ENCODE assay signal across 13 cellular contexts in genomic region chr3:127011270-127011992, GRCh38. TPM values are rescaled to one million over a fixed set of nuclear protein-coding genes. Genes with fewer than 3 reads are reported as not detected.
DNase-seq lines count a peak whose midpoint lies in the region; ATAC-seq and TF ChIP-seq lines count a peak whose summit lies in the region.
"Had no signal": no experiment of that assay in that cellular context is flagged by ENCODE, and none has a peak within 500 bp of the region (broad histone marks: within the 10 kb centered on the region; RNA-seq: fewer than 3 reads in every experiment).

No MANE protein-coding gene starts in this region.

- no peak for TF ChIP-seq POLR2A in adrenal gland (IDR thresholded peaks at IDR 0.05)

- H2AFZ ChIP-seq in GM23248: no peak overlapping the region

- H3F3A ChIP-seq in GM23248 (ENCODE audit: insufficient read depth): no peaks in the 10 kb centered on the region

- H3K79me2 ChIP-seq in GM23248 (ENCODE audit: insufficient read depth): peaks cover 6% of the 10 kb centered on the region

- DNase-seq in AG04450 (ENCODE audit: low read depth, low spot score) (no peak), GM23248 (peak; percentile 62), cardiac fibroblast (ENCODE audit: low read depth in 2 of 2) (peak; percentile 84 to 85), right atrium auricular region (ENCODE audit: low spot score) (peak; percentile 64), adrenal gland (no peak), upper lobe of right lung (no peak), NCI-H1092 treated with DMSO at 0.1 percent for 48 hours (lab: John Stamatoyannopoulos, UW) (no peak)
- DNase-seq: activated CD4-positive, alpha-beta T cell treated with anti-CD3 and anti-CD28 coated beads, Interleukin-2, amount 10 ng/mL, durations not matched to agents 7 days and 5 days; midbrain; stimulated activated CD4-positive, alpha-beta T cell treated with anti-CD3 and anti-CD28 coated beads, Interleukin-1b, Interleukin-23, amount 100 ng/mL, for 48 hours; T-helper 17 cell had no signal

- CTCF ChIA-PET in AG04450 (lab: Charles Lee): interaction anchor here (1.3 kb wide), 1 partner anchor 9 kb away, joined by 4 read pairs; no protein-coding TSS in a partner anchor

- H3K27me3 ChIP-seq in AG04450 (ENCODE audit: control insufficient read depth, insufficient read depth, low read length): no peaks in the 10 kb centered on the region
- no peaks in the 10 kb centered on the region for H3K27me3 ChIP-seq in GM23248 (replicated peaks; ENCODE audit: insufficient read depth)
- H3K27me3 ChIP-seq in right atrium auricular region: no peaks in the 10 kb centered on the region
- no peaks in the 10 kb centered on the region for H3K27me3 ChIP-seq in adrenal gland
- no peaks in the 10 kb centered on the region for H3K27me3 ChIP-seq in upper lobe of right lung

- in situ Hi-C loops in GM23248 (cut with MboI): no loop called here

- H3K9me2 ChIP-seq in GM23248 (ENCODE audit: insufficient read depth): no peaks in the 10 kb centered on the region

- 0 out of 2 replicates have a peak, but pooled peaks cover 7% of the 10 kb centered on the region for H3K4me1 ChIP-seq in GM23248 (ENCODE audit: insufficient read depth)
- peaks cover 0 to 27% of the 10 kb centered on the region in 2 donors for H3K4me1 ChIP-seq in right atrium auricular region
- H3K4me1 ChIP-seq in adrenal gland (replicated peaks in 1 of 2): no peaks in the 10 kb centered on the region
- H3K4me1 ChIP-seq in upper lobe of right lung: no peaks in the 10 kb centered on the region

- H3K9me3 ChIP-seq in AG04450 (ENCODE audit: control insufficient read depth, insufficient read depth, low read length): no peaks in the 10 kb centered on the region; the same call in 1 of the 2 replicates
- no peaks in the 10 kb centered on the region for H3K9me3 ChIP-seq in GM23248 (ENCODE audit: low read depth)
- H3K9me3 ChIP-seq in right atrium auricular region: no peaks in the 10 kb centered on the region
- no peaks in the 10 kb centered on the region for H3K9me3 ChIP-seq in adrenal gland (replicated peaks in 1 of 3)
- no peaks in the 10 kb centered on the region for H3K9me3 ChIP-seq in upper lobe of right lung

- no peak overlapping the region for H3K4me2 ChIP-seq in GM23248 (ENCODE audit: unreplicated experiment)

- H3K36me3 ChIP-seq in GM23248 (ENCODE audit: low read depth) (peaks cover 4% of the 10 kb centered on the region; the same call in 1 of the 2 replicates), right atrium auricular region (peaks cover 29% of the 10 kb centered on the region), adrenal gland (replicated peaks in 1 of 2) (peaks cover 0 to 36% of the 10 kb centered on the region in 2 donors), upper lobe of right lung (peaks cover 25% of the 10 kb centered on the region)

- peak overlapping the region; percentile 59 for H3K9ac ChIP-seq in GM23248

- peak overlapping the region; percentile 31 for H3K27ac ChIP-seq in AG04450 (ENCODE audit: low read depth, low read length)
- H3K27ac ChIP-seq in GM23248: peak overlapping the region; percentile 39; the same call in 1 of the 2 replicates
- no peak overlapping the region for H3K27ac ChIP-seq in right atrium auricular region
- H3K27ac ChIP-seq in adrenal gland: no peak overlapping the region
- no peak overlapping the region for H3K27ac ChIP-seq in upper lobe of right lung
- H3K27ac ChIP-seq: C4-2B had no signal

- no peak overlapping the region for H3K4me3 ChIP-seq in AG04450 (ENCODE audit: low read depth, low read length)
- H3K4me3 ChIP-seq in GM23248: no peak overlapping the region
- H3K4me3 ChIP-seq in cardiac fibroblast (replicated peaks in 1 of 2; ENCODE audit: low read depth in 2 of 2, low read length in 2 of 2): no peak overlapping the region
- no peak overlapping the region for H3K4me3 ChIP-seq in right atrium auricular region
- H3K4me3 ChIP-seq in adrenal gland: no peak overlapping the region
- no peak overlapping the region for H3K4me3 ChIP-seq in upper lobe of right lung

- no peak for TF ChIP-seq CTCF in AG04450 (IDR thresholded peaks at IDR 0.05; ENCODE audit: low read depth, low read length)
- TF ChIP-seq CTCF in cardiac fibroblast (IDR thresholded peaks at IDR 0.05; ENCODE audit: low read depth, low read length): no peak
- TF ChIP-seq CTCF in right atrium auricular region (IDR thresholded peaks at IDR 0.05): no peak
- TF ChIP-seq CTCF in adrenal gland (IDR thresholded peaks at IDR 0.05): no peak
- no peak for TF ChIP-seq CTCF in upper lobe of right lung (IDR thresholded peaks at IDR 0.05)

- intact Hi-C loops in adrenal gland (cut with DNase I): no loop called here
- intact Hi-C loops in upper lobe of right lung (cut with DNase I): no loop called here

- H4K20me1 ChIP-seq in GM23248 (ENCODE audit: insufficient read depth): no peaks in the 10 kb centered on the region

- WGBS in GM23248 (ENCODE audit: low coverage in 1 of 2, low lambda C conversion rate in 2 of 2, missing lambda C conversion rate in 2 of 2), 2 experiments: 81 to 83% methylated on average over 8 of the region's 8 CpGs
- 81 to 93% (median 92%) methylated on average over 3 to 8 of the region's 8 CpGs for WGBS in adrenal gland, 4 donors

- ATAC-seq in upper lobe of right lung: no peak
- no peak for ATAC-seq in GM18511 (IDR thresholded peaks at IDR 0.05; ENCODE audit: unreplicated experiment)
- ATAC-seq: T-helper 17 cell had no signal

- POLR2A ChIA-PET in AG04450 (lab: Yijun Ruan, JAX): interaction anchor here (0.5 to 1.1 kb wide), 2 partner anchors 8 to 579 kb away, joined by 4 read pairs; no protein-coding TSS in a partner anchor

RNA-seq across cellular contexts. Expression of gene PLXNA1, which starts 28.5 kb away (rescaled TPM):
- polyA plus RNA-seq in AG04450 (2011; rRNA removed) (22.0 and 30.8 TPM in 2 replicates), GM23248 (2016; fragmentation: Nextera tagmentation; extraction: Ambion mirVana) (12.4 and 13.4 TPM in 2 replicates), adrenal gland (10 to 100 TPM; 10.3 to 29.9 (median 15.1) TPM)
- 56.6 and 67.4 TPM in 2 replicates for polyA minus RNA-seq in AG04450 (2011; rRNA and poly(A)+ RNA removed)
- 84.7 and 86.1 TPM in 2 replicates for total RNA-seq in GM23248 (2014; rRNA removed; shearing (Covaris generic))
- total RNA-seq in right atrium auricular region (10 to 100 TPM; 22.9 to 23.3 TPM), adrenal gland (10 to 100 TPM; 17.9 to 28.4 (median 21.7) TPM), upper lobe of right lung (53.5 TPM)

Comparison
In these comparisons a context has a peak if more than half of its experiments do, and no peak if none do; other contexts are left out.
1. DNase-seq: peak in GM23248 (single experiment), cardiac fibroblast (2 of 2) and right atrium auricular region (single experiment); none in AG04450 (single experiment), adrenal gland (0 of 7), upper lobe of right lung (single experiment) and NCI-H1092 treated with DMSO at 0.1 percent for 48 hours (single experiment).
2. H3K27ac ChIP-seq: peak in AG04450 (single experiment) and GM23248 (single experiment); none in right atrium auricular region (0 of 2), adrenal gland (0 of 5) and upper lobe of right lung (single experiment).